ENCODE assay signal across 20 cellular contexts in the genomic region with DNA sequence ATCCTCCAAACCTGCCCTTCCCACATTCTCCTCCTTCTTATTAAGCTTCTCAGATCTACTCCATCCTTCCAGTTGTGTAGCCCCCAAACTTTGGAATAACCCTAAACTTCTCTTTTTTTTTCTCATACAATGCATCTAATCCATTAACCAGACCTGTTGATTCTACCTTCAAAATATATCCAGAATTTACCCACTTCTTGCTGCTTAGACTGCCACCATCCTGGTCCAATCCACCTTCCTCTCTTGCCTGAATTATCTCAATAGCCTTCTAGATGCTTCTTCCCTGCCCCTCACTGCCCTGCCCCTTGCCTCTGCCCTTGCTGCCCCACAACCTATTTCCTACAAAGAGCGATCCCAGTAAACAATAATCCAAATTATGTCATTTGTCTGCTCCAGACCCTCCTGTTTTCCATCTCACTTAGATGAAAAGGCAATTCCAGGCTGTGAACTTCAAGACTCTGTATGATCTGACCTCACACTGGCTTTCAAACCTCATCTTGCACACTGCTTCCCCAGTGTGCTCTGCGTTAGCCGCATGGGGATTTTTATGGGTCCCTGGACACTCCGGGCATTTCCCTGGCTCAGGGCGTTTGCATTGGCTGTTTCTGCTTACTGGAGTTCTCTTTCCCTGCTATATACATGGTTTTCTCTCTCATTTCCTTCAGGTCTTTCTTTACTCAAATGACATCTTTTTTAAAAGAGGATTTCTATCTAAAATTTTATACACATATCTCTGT. TPM values are rescaled to one million over a fixed set of nuclear protein-coding genes. Genes with fewer than 3 reads are reported as not detected.
DNase-seq lines count a peak whose midpoint lies in the region; ATAC-seq and TF ChIP-seq lines count a peak whose summit lies in the region.
"Had no signal": no experiment of that assay in that cellular context is flagged by ENCODE, and none has a peak within 500 bp of the region (broad histone marks: within the 10 kb centered on the region; RNA-seq: fewer than 3 reads in every experiment).

No MANE protein-coding gene starts in this region.

- peak overlapping the region; percentile 52 for H3K9ac ChIP-seq in mesenchymal stem cell (ENCODE audit: low read length)
- H3K9ac ChIP-seq: neural progenitor cell had no signal

- no peak overlapping the region for H2BK12ac ChIP-seq in mesenchymal stem cell (ENCODE audit: low read length in 2 of 2)

- no peak overlapping the region for H4K91ac ChIP-seq in mesenchymal stem cell (ENCODE audit: low read length)

- no peak overlapping the region for H3K4me2 ChIP-seq in mesenchymal stem cell (ENCODE audit: low read length, poor library complexity, severe bottlenecking)
- H3K4me2 ChIP-seq: neural progenitor cell had no signal

- no peak for DNase-seq in T-helper 17 cell
- peak; percentile 70 for DNase-seq in mesenchymal stem cell
- no peak for DNase-seq in right atrium auricular region (ENCODE audit: low spot score)
- DNase-seq in SHP77 (lab: John Stamatoyannopoulos, UW): no peak
- DNase-seq in activated naive CD8-positive, alpha-beta T cell treated with anti-CD3 and anti-CD28 coated beads, Interleukin-2, amount 50 U/mL, for 24 hours: no peak
- DNase-seq in iPS-NIHi11 (ENCODE audit: low spot score): no peak
- DNase-seq: activated CD4-positive, alpha-beta T cell treated with anti-CD3 and anti-CD28 coated beads, Interleukin-2, amount 50 U/mL, for 4 hours; activated naive CD8-positive, alpha-beta T cell treated with anti-CD3 and anti-CD28 coated beads for 36 hours; activated T-cell treated with anti-CD3 and anti-CD28 coated beads, Interleukin-2, amount 50 U/mL, for 48 hours; CD8-positive, alpha-beta memory T cell; GF-D8; NCI-H1105; SIG-M5; stimulated activated CD4-positive, alpha-beta T cell treated with anti-CD3 and anti-CD28 coated beads, Interleukin-4, amount 100 ng/mL, for 24 hours had no signal

- H3K36me3 ChIP-seq in ACC112 (ENCODE audit: insufficient read depth, low read length): no peaks in the 10 kb centered on the region
- H3K36me3 ChIP-seq in mesenchymal stem cell (ENCODE audit: control insufficient read depth in 1 of 2, insufficient read depth in 2 of 2, low read depth in 1 of 2, low read length in 2 of 2): no peaks in the 10 kb centered on the region
- H3K36me3 ChIP-seq in right atrium auricular region: no peaks in the 10 kb centered on the region
- H3K36me3 ChIP-seq: cardiac muscle cell, gastroesophageal sphincter, neural progenitor cell had no signal

- H3K4me3 ChIP-seq in ACC112 (ENCODE audit: low read depth, low read length): no peak overlapping the region
- H3K4me3 ChIP-seq in mesenchymal stem cell (ENCODE audit: insufficient read depth in 1 of 2, low read depth in 1 of 2, low read length in 2 of 2): no peak overlapping the region
- no peak overlapping the region for H3K4me3 ChIP-seq in right atrium auricular region
- H3K4me3 ChIP-seq: cardiac muscle cell, gastroesophageal sphincter, neural progenitor cell had no signal

- no peak overlapping the region for H2AFZ ChIP-seq in ACC112 (ENCODE audit: low read length, unreplicated experiment)
- no peak overlapping the region for H2AFZ ChIP-seq in mesenchymal stem cell (ENCODE audit: low read depth, low read length)
- H2AFZ ChIP-seq: neural progenitor cell had no signal

- peak; percentile 48 for ATAC-seq in HG02885 (IDR thresholded peaks at IDR 0.05; ENCODE audit: poor library complexity, unreplicated experiment)
- ATAC-seq in T-helper 17 cell: no peak
- ATAC-seq in activated naive CD8-positive, alpha-beta T cell treated with anti-CD3 and anti-CD28 coated beads, Interleukin-2, amount 50 U/mL, for 24 hours: no peak
- ATAC-seq: HCT116 had no signal

- H3K27me3 ChIP-seq in ACC112 (ENCODE audit: insufficient read depth, low read length) (no peaks in the 10 kb centered on the region), mesenchymal stem cell (ENCODE audit: control insufficient read depth in 1 of 2, insufficient read depth in 1 of 2, low read length in 2 of 2) (no peaks in the 10 kb centered on the region), right atrium auricular region (no peaks in the 10 kb centered on the region)
- H3K27me3 ChIP-seq: cardiac muscle cell, gastroesophageal sphincter, neural progenitor cell had no signal

- no peak overlapping the region for H3K4me3 Mint-ChIP-seq in T-helper 17 cell
- H3K4me3 Mint-ChIP-seq in activated naive CD8-positive, alpha-beta T cell treated with anti-CD3 and anti-CD28 coated beads, Interleukin-2, amount 50 U/mL, for 24 hours: no peak overlapping the region
- H3K4me3 Mint-ChIP-seq: activated naive CD8-positive, alpha-beta T cell treated with anti-CD3 and anti-CD28 coated beads for 36 hours; CD8-positive, alpha-beta memory T cell; neural progenitor cell had no signal

- H3K79me2 ChIP-seq in ACC112 (ENCODE audit: control insufficient read depth, insufficient read depth, low read length, unreplicated experiment): no peaks in the 10 kb centered on the region

- H2BK5ac ChIP-seq in mesenchymal stem cell (ENCODE audit: low read depth, low read length, poor library complexity, severe bottlenecking): no peak overlapping the region

- H2BK15ac ChIP-seq in mesenchymal stem cell (ENCODE audit: low read depth, poor library complexity, severe bottlenecking): no peak overlapping the region

- peaks cover 25% of the 10 kb centered on the region for H3K4me1 ChIP-seq in ACC112 (ENCODE audit: control insufficient read depth, insufficient read depth, low read length, unreplicated experiment)
- H3K4me1 ChIP-seq in mesenchymal stem cell (ENCODE audit: control insufficient read depth, insufficient read depth, low read depth, low read length): no peaks in the 10 kb centered on the region
- peaks cover 0 to 10% of the 10 kb centered on the region in 2 donors for H3K4me1 ChIP-seq in right atrium auricular region
- H3K4me1 ChIP-seq: neural progenitor cell had no signal

- no peak overlapping the region for H3K23ac ChIP-seq in mesenchymal stem cell (ENCODE audit: low read length in 2 of 2)

- no peak overlapping the region for H3K14ac ChIP-seq in mesenchymal stem cell (ENCODE audit: low read length in 2 of 2)

- 25% methylated on average over 5 of the region's 5 CpGs for WGBS in mesenchymal stem cell

- no peak for TF ChIP-seq CTCF in right atrium auricular region (IDR thresholded peaks at IDR 0.05)

- H3K27me3 Mint-ChIP-seq in T-helper 17 cell: no peaks in the 10 kb centered on the region
- H3K27me3 Mint-ChIP-seq in activated naive CD8-positive, alpha-beta T cell treated with anti-CD3 and anti-CD28 coated beads, Interleukin-2, amount 50 U/mL, for 24 hours: no peaks in the 10 kb centered on the region
- H3K27me3 Mint-ChIP-seq: activated naive CD8-positive, alpha-beta T cell treated with anti-CD3 and anti-CD28 coated beads for 36 hours had no signal

- H3K4ac ChIP-seq in mesenchymal stem cell (ENCODE audit: low read depth in 1 of 2, low read length in 2 of 2): no peak overlapping the region

- peak overlapping the region; percentile 71 for H3K27ac ChIP-seq in ACC112 (ENCODE audit: low read depth, low read length)
- no peak overlapping the region for H3K27ac ChIP-seq in mesenchymal stem cell (ENCODE audit: low read length, poor library complexity, severe bottlenecking)
- no peak overlapping the region for H3K27ac ChIP-seq in right atrium auricular region
- H3K27ac ChIP-seq: cardiac muscle cell, gastroesophageal sphincter, neural progenitor cell had no signal

- no peak overlapping the region for H2BK120ac ChIP-seq in mesenchymal stem cell (ENCODE audit: low read depth, low read length)

- H3K36me3 Mint-ChIP-seq in T-helper 17 cell (ENCODE audit: low read depth): no peaks in the 10 kb centered on the region
- no peaks in the 10 kb centered on the region for H3K36me3 Mint-ChIP-seq in activated naive CD8-positive, alpha-beta T cell treated with anti-CD3 and anti-CD28 coated beads, Interleukin-2, amount 50 U/mL, for 24 hours (ENCODE audit: low read depth)
- H3K36me3 Mint-ChIP-seq: CD8-positive, alpha-beta memory T cell; neural progenitor cell had no signal

- no peak overlapping the region for H4K8ac ChIP-seq in mesenchymal stem cell (ENCODE audit: low read length)

- H3K4me1 Mint-ChIP-seq in T-helper 17 cell: peaks cover 30% of the 10 kb centered on the region
- peaks cover 27% of the 10 kb centered on the region for H3K4me1 Mint-ChIP-seq in activated naive CD8-positive, alpha-beta T cell treated with anti-CD3 and anti-CD28 coated beads, Interleukin-2, amount 50 U/mL, for 24 hours

- no peaks in the 10 kb centered on the region for H3K9me3 Mint-ChIP-seq in activated naive CD8-positive, alpha-beta T cell treated with anti-CD3 and anti-CD28 coated beads, Interleukin-2, amount 50 U/mL, for 24 hours
- H3K9me3 Mint-ChIP-seq: CD8-positive, alpha-beta memory T cell; neural progenitor cell had no signal

- no peaks in the 10 kb centered on the region for H3K79me1 ChIP-seq in mesenchymal stem cell (replicated peaks; ENCODE audit: low read length, poor library complexity, severe bottlenecking)

- no peak overlapping the region for H2AK5ac ChIP-seq in mesenchymal stem cell (ENCODE audit: low read length, severe bottlenecking)

- H3K9me3 ChIP-seq in T-helper 17 cell (ENCODE audit: control insufficient read depth, low read length, poor library complexity, severe bottlenecking) (no peaks in the 10 kb centered on the region), mesenchymal stem cell (ENCODE audit: control insufficient read depth, low read length) (no peaks in the 10 kb centered on the region), right atrium auricular region (no peaks in the 10 kb centered on the region)
- H3K9me3 ChIP-seq: gastroesophageal sphincter had no signal

- H3K18ac ChIP-seq in mesenchymal stem cell (ENCODE audit: low read depth in 1 of 2, low read length in 2 of 2): peak overlapping the region; percentile 18 to 37

- H3K27ac Mint-ChIP-seq in T-helper 17 cell: peak overlapping the region; percentile 30
- no peak overlapping the region for H3K27ac Mint-ChIP-seq in activated naive CD8-positive, alpha-beta T cell treated with anti-CD3 and anti-CD28 coated beads, Interleukin-2, amount 50 U/mL, for 24 hours
- H3K27ac Mint-ChIP-seq: activated naive CD8-positive, alpha-beta T cell treated with anti-CD3 and anti-CD28 coated beads for 36 hours; CD8-positive, alpha-beta memory T cell; neural progenitor cell had no signal

RNA-seq across cellular contexts. Expression of a gene that starts 42.6 kb away (rescaled TPM):
- total RNA-seq in T-helper 17 cell (100 to 1,000 TPM; 175 to 204 TPM), right atrium auricular region (10 to 100 TPM; 81.2 to 89.1 TPM)
- 346 TPM for polyA plus RNA-seq in mesenchymal stem cell (2013, experiment 1 of 2)
- polyA plus RNA-seq in mesenchymal stem cell (2013, experiment 2 of 2): 339 TPM
